In genomic region chr17:57373071-57373470, GRCh38 we compare ENCODE assay signal across 13 cellular contexts.
DNase-seq lines count a peak whose midpoint lies in the region; ATAC-seq and TF ChIP-seq lines count a peak whose summit lies in the region.
"Had no signal": no experiment of that assay in that cellular context is flagged by ENCODE, and none has a peak within 500 bp of the region (broad histone marks: within the 10 kb centered on the region; RNA-seq: fewer than 3 reads in every experiment).

No MANE protein-coding gene starts in this region.

- H2AK9ac ChIP-seq in IMR-90 (replicated peaks; ENCODE audit: low read depth, low read length, poor library complexity): no peak overlapping the region

- peaks cover 59% of the 10 kb centered on the region for H3K4me1 Mint-ChIP-seq in Caco-2 (ENCODE audit: low read depth, unreplicated experiment)

- H2BK5ac ChIP-seq in IMR-90 (ENCODE audit: low read depth, low read length, poor library complexity, severe bottlenecking): no peak overlapping the region

- DNase-seq in Caco-2: no peak
- no peak for DNase-seq in IMR-90
- no peak for DNase-seq in body of pancreas
- DNase-seq in thyroid gland: no peak
- DNase-seq in GM20000 (ENCODE audit: low spot score): no peak
- DNase-seq in upper lobe of left lung: no peak
- DNase-seq: CD8-positive, alpha-beta memory T cell; GOT3; H9; KG1 had no signal

- CTCF ChIA-PET in Caco-2 (lab: Charles Lee): no interaction called here
- CTCF ChIA-PET in IMR-90 (lab: Yijun Ruan, JAX): interaction anchor here (0.7 kb wide), 1 partner anchor 114 kb away, joined by 3 read pairs; no protein-coding TSS in a partner anchor

- no peak overlapping the region for H3K14ac ChIP-seq in IMR-90 (replicated peaks; ENCODE audit: low read depth, low read length)

- H3K27me3 Mint-ChIP-seq in Caco-2 (ENCODE audit: insufficient read depth, unreplicated experiment): no peaks in the 10 kb centered on the region
- H3K27me3 Mint-ChIP-seq: CD8-positive, alpha-beta memory T cell had no signal

- TF ChIP-seq POLR2A in IMR-90 (IDR thresholded peaks at IDR 0.05; ENCODE audit: low read depth, low read length) (no peak), body of pancreas (IDR thresholded peaks at IDR 0.05) (no peak), thyroid gland (IDR thresholded peaks at IDR 0.05) (no peak), upper lobe of left lung (IDR thresholded peaks at IDR 0.05) (no peak)

- BruUV-seq in Caco-2 (replicated peaks; lab: Mats Ljungman, UMichigan) (no TSS peak), IMR-90 (replicated peaks; lab: Mats Ljungman, UMichigan) (no TSS peak)

- TF ChIP-seq CTCF in Caco-2 (IDR thresholded peaks at IDR 0.05; ENCODE audit: insufficient read depth in 1 of 2, low read depth in 1 of 2, low read length in 1 of 2, severe bottlenecking in 1 of 2, unreplicated experiment in 1 of 2): no peak
- TF ChIP-seq CTCF in IMR-90 (conservative IDR thresholded peaks at IDR 0.05; ENCODE audit: low read depth, low read length): no peak
- TF ChIP-seq CTCF in body of pancreas (IDR thresholded peaks at IDR 0.05): no peak
- TF ChIP-seq CTCF in thyroid gland (IDR thresholded peaks at IDR 0.05): no peak
- no peak for TF ChIP-seq CTCF in GM20000 (IDR thresholded peaks at IDR 0.05; ENCODE audit: extremely low read depth, missing control alignments)
- no peak for TF ChIP-seq CTCF in upper lobe of left lung (IDR thresholded peaks at IDR 0.05)

- no peak overlapping the region for H3K27ac ChIP-seq in IMR-90 (ENCODE audit: insufficient read depth, low read length)
- H3K27ac ChIP-seq in body of pancreas: peak overlapping the region in 3 of 4 donors; percentile 50 to 70 (median 58)
- peak overlapping the region in 2 of 3 donors; percentile 54 to 64 for H3K27ac ChIP-seq in thyroid gland
- H3K27ac ChIP-seq in upper lobe of left lung: no peak overlapping the region
- H3K27ac ChIP-seq: HL-60 had no signal

- peaks cover 10% of the 10 kb centered on the region for H3K9me3 ChIP-seq in Caco-2
- no peaks in the 10 kb centered on the region; the same call in none of the 2 replicates for H3K9me3 ChIP-seq in IMR-90 (ENCODE audit: control insufficient read depth, insufficient read depth, low read length)
- no peaks in the 10 kb centered on the region for H3K9me3 ChIP-seq in body of pancreas
- no peaks in the 10 kb centered on the region for H3K9me3 ChIP-seq in thyroid gland
- peaks cover 0 to 4% (median 0%) of the 10 kb centered on the region in 4 donors for H3K9me3 ChIP-seq in upper lobe of left lung

- H3K4me3 Mint-ChIP-seq in Caco-2 (ENCODE audit: unreplicated experiment): peak overlapping the region; percentile 73
- H3K4me3 Mint-ChIP-seq: CD8-positive, alpha-beta memory T cell; H9 had no signal

- H2AFZ ChIP-seq in IMR-90 (replicated peaks; ENCODE audit: low read length, poor library complexity): no peak overlapping the region

- H2BK20ac ChIP-seq in IMR-90 (ENCODE audit: low read depth, low read length): no peak overlapping the region

- no peak overlapping the region for H4K5ac ChIP-seq in IMR-90 (ENCODE audit: low read depth, low read length)

- peak overlapping the region; percentile 48 for H2AK5ac ChIP-seq in IMR-90 (ENCODE audit: low read depth, low read length)

- no peak overlapping the region for H3K18ac ChIP-seq in IMR-90 (ENCODE audit: low read depth, low read length)

- POLR2A ChIA-PET in Caco-2 (lab: Charles Lee): no interaction called here
- POLR2A ChIA-PET in IMR-90 (lab: Charles Lee; ENCODE audit: unreplicated experiment): no interaction called here

- in situ Hi-C loops in IMR-90 (cut with MboI; ENCODE audit: low sequenced_read_pairs): no loop called here

- H3K4me2 ChIP-seq in IMR-90 (ENCODE audit: low read depth, low read length): no peak overlapping the region

- H3K4ac ChIP-seq in IMR-90 (ENCODE audit: low read depth, low read length): 0 out of 2 replicates have a peak overlapping the region, but pooled peaks have one; percentile 19

- peaks cover 7% of the 10 kb centered on the region for H3K9me1 ChIP-seq in IMR-90 (ENCODE audit: insufficient read depth, low read length)

- no peak overlapping the region for H3K9ac ChIP-seq in IMR-90 (ENCODE audit: low read depth, low read length)

- H4K91ac ChIP-seq in IMR-90 (ENCODE audit: insufficient read depth, low read depth, low read length): no peak overlapping the region

- intact Hi-C loops in Caco-2 (cut with micrococcal nuclease; ENCODE audit: unreplicated experiment) (loop anchor here (5.0 kb wide), 3 partner anchors 74 to 144 kb away; partner anchors contain the start of gene MSI2), IMR-90 (cut with micrococcal nuclease) (loop anchor here (5.0 kb wide), 1 partner anchor 116 kb away; the partner anchor contains the start of gene MSI2), body of pancreas (cut with DNase I) (no loop called here), thyroid gland (cut with DNase I) (no loop called here)

- no peaks in the 10 kb centered on the region for H3K27me3 ChIP-seq in Caco-2 (replicated peaks; ENCODE audit: control insufficient read depth, insufficient read depth, low read length)
- no peaks in the 10 kb centered on the region for H3K27me3 ChIP-seq in IMR-90 (ENCODE audit: control insufficient read depth, insufficient read depth, low read length)
- no peaks in the 10 kb centered on the region for H3K27me3 ChIP-seq in body of pancreas
- no peaks in the 10 kb centered on the region for H3K27me3 ChIP-seq in thyroid gland
- H3K27me3 ChIP-seq in upper lobe of left lung: no peaks in the 10 kb centered on the region

- H3K4me3 ChIP-seq in Caco-2 (ENCODE audit: low read depth, low read length) (no peak overlapping the region), IMR-90 (ENCODE audit: insufficient read depth, low read depth, low read length) (no peak overlapping the region), body of pancreas (no peak overlapping the region), thyroid gland (replicated peaks in 1 of 3) (no peak overlapping the region), upper lobe of left lung (no peak overlapping the region)
- H3K4me3 ChIP-seq: GM12878 had no signal

- H3K23ac ChIP-seq in IMR-90 (ENCODE audit: low read depth, low read length): no peak overlapping the region

- no peak for TF ChIP-seq EP300 in upper lobe of left lung (IDR thresholded peaks at IDR 0.05)

- H3K4me1 ChIP-seq in Caco-2 (peaks cover 94% of the 10 kb centered on the region), IMR-90 (ENCODE audit: control insufficient read depth, insufficient read depth, low read length) (peaks cover 11% of the 10 kb centered on the region), body of pancreas (peaks cover 47% of the 10 kb centered on the region), thyroid gland (peaks cover 27 to 43% of the 10 kb centered on the region in 2 donors), upper lobe of left lung (peaks cover 0 to 14% (median 4%) of the 10 kb centered on the region in 4 donors)

- ATAC-seq in IMR-90 (ENCODE audit: low read depth) (no peak), body of pancreas (peak; percentile 34), upper lobe of left lung (ENCODE audit: low FRiP score in 2 of 2) (no peak), HG02678 (IDR thresholded peaks at IDR 0.05; ENCODE audit: unreplicated experiment) (no peak)
- ATAC-seq: GM12878 had no signal

- H4K8ac ChIP-seq in IMR-90 (ENCODE audit: low read depth in 2 of 2, low read length in 2 of 2): no peak overlapping the region

- no CpG with 5 or more reads among the region's 5 CpGs for WGBS in IMR-90 (ENCODE audit: extremely low coverage in 2 of 2, insufficient read length in 1 of 2), 2 experiments
- 60 to 71% methylated on average over 5 of the region's 5 CpGs for WGBS in body of pancreas, 2 donors
- WGBS in thyroid gland, 2 donors: 93 to 98% methylated on average over 5 of the region's 5 CpGs
- 71 to 87% methylated on average over 5 of the region's 5 CpGs for WGBS in upper lobe of left lung, 2 donors

- H2BK120ac ChIP-seq in IMR-90 (ENCODE audit: low read depth, low read length): no peak overlapping the region

- dilution Hi-C loops in IMR-90 (cut with HindIII; ENCODE audit: low sequenced_read_pairs, unreplicated experiment): no loop called here

- peaks cover 69% of the 10 kb centered on the region for H3K36me3 Mint-ChIP-seq in Caco-2 (ENCODE audit: insufficient read depth, unreplicated experiment)

- H3K56ac ChIP-seq in IMR-90 (ENCODE audit: extremely low read depth, insufficient read depth, low read length): no peak overlapping the region

- no peak for TF ChIP-seq RAD21 in IMR-90 (IDR thresholded peaks at IDR 0.05; ENCODE audit: low read length)

- H3K27ac Mint-ChIP-seq in Caco-2 (ENCODE audit: unreplicated experiment): peak overlapping the region; percentile 95
- H3K27ac Mint-ChIP-seq: CD8-positive, alpha-beta memory T cell had no signal

- H3K36me3 ChIP-seq in Caco-2 (ENCODE audit: control insufficient read depth, insufficient read depth, low read length): no peaks in the 10 kb centered on the region
- H3K36me3 ChIP-seq in IMR-90 (ENCODE audit: control insufficient read depth, insufficient read depth, low read length): no peaks in the 10 kb centered on the region
- no peaks in the 10 kb centered on the region for H3K36me3 ChIP-seq in body of pancreas (replicated peaks in 1 of 2; ENCODE audit: insufficient read depth in 1 of 2, low read depth in 2 of 2)
- no peaks in the 10 kb centered on the region for H3K36me3 ChIP-seq in thyroid gland
- H3K36me3 ChIP-seq in upper lobe of left lung: no peaks in the 10 kb centered on the region

- H3K79me1 ChIP-seq in IMR-90 (ENCODE audit: low read depth in 1 of 2, low read length in 2 of 2): peaks cover 4 to 11% of the 10 kb centered on the region in 2 experiments; a peak in 3 of 4 replicates

- H2BK15ac ChIP-seq in IMR-90 (ENCODE audit: low read depth, low read length): no peak overlapping the region

- peaks cover 9% of the 10 kb centered on the region for H3K9me3 Mint-ChIP-seq in Caco-2 (ENCODE audit: unreplicated experiment)
- H3K9me3 Mint-ChIP-seq: CD8-positive, alpha-beta memory T cell had no signal

- H4K20me1 ChIP-seq in IMR-90 (ENCODE audit: insufficient read depth, low read length): no peaks in the 10 kb centered on the region

TF ChIP-seq in IMR-90, 13 proteins besides CTCF, POLR2A, EP300 and RAD21 (continues in another document):
- TF ChIP-seq ELK1 (IDR thresholded peaks at IDR 0.05; ENCODE audit: borderline replicate concordance, low read depth, low read length) (no peak), RFX5 (IDR thresholded peaks at IDR 0.05; ENCODE audit: low read depth, low read length) (no peak), FOS (IDR thresholded peaks at IDR 0.05; ENCODE audit: low read depth, low read length) (no peak), CHD1 (IDR thresholded peaks at IDR 0.05; ENCODE audit: low read depth, low read length) (no peak), BHLHE40 (IDR thresholded peaks at IDR 0.05; ENCODE audit: low read depth, low read length) (no peak)

Comparison
In these comparisons a context has a peak if more than half of its experiments do, and no peak if none do; other contexts are left out.
1. H3K27ac ChIP-seq: peak in body of pancreas (3 of 4) and thyroid gland (2 of 3); none in IMR-90 (single experiment) and upper lobe of left lung (0 of 4).
2. intact Hi-C loops: an anchor here in Caco-2 (5.0 kb wide) and IMR-90 (5.0 kb wide); none called in body of pancreas and thyroid gland.